ENCODE assay signal across 10 cellular contexts in genomic region chr7:157357129-157358040, GRCh38. TPM values are rescaled to one million over a fixed set of nuclear protein-coding genes. Genes with fewer than 3 reads are reported as not detected.
A peak's percentile ranks its signal among the peaks of the same experiment; 100 is the strongest.
DNase-seq lines count a peak whose midpoint lies in the region; ATAC-seq, FAIRE-seq and TF ChIP-seq lines count a peak whose summit lies in the region.
"Had no signal": no experiment of that assay in that cellular context is flagged by ENCODE, and none has a peak within 500 bp of the region (broad histone marks: within the 10 kb centered on the region; RNA-seq: fewer than 3 reads in every experiment).

No MANE protein-coding gene starts in this region.

- no peak overlapping the region for H3K4me3 ChIP-seq in kidney (ENCODE audit: low read length in 2 of 2)
- H3K4me3 ChIP-seq: left lung had no signal

- H3K9ac ChIP-seq in kidney (ENCODE audit: low read length in 2 of 2): no peak overlapping the region

- peak; percentile 48 to 61 for ATAC-seq in activated naive CD4-positive, alpha-beta T cell treated with anti-CD3 and anti-CD28 coated beads, Interleukin-2, amount 50 U/mL, for 72 hours
- peak; percentile 65 for ATAC-seq in HG02678 (IDR thresholded peaks at IDR 0.05; ENCODE audit: unreplicated experiment)
- peak; percentile 83 for ATAC-seq in stimulated activated naive CD8-positive, alpha-beta T cell treated with anti-CD3 and anti-CD28 coated beads, Interleukin-15, amount 100 ng/mL, for 72 hours
- ATAC-seq: left lung had no signal

- H3K36me3 ChIP-seq in kidney (ENCODE audit: control insufficient read depth in 1 of 2, insufficient read depth in 2 of 2, low read length in 2 of 2): peaks cover 4 to 8% of the 10 kb centered on the region in 2 donors

- peaks cover 67% of the 10 kb centered on the region for H3K4me1 Mint-ChIP-seq in stimulated activated naive CD8-positive, alpha-beta T cell treated with anti-CD3 and anti-CD28 coated beads, Interleukin-15, amount 100 ng/mL, for 72 hours

- no peak for FAIRE-seq in kidney (lab: Jason Lieb, UNC)

- H3K4me1 ChIP-seq in kidney (ENCODE audit: control insufficient read depth in 1 of 2, insufficient read depth in 1 of 2, low read depth in 1 of 2, low read length in 2 of 2): peaks cover 25% of the 10 kb centered on the region in 2 donors

- H3K9me3 ChIP-seq in kidney (ENCODE audit: control insufficient read depth in 1 of 2, low read length in 2 of 2): no peaks in the 10 kb centered on the region
- H3K9me3 ChIP-seq: left lung had no signal

- no peak for TF ChIP-seq CTCF in VCaP (conservative IDR thresholded peaks at IDR 0.05)
- TF ChIP-seq CTCF in kidney (IDR thresholded peaks at IDR 0.05; ENCODE audit: borderline replicate concordance, extremely low read depth, insufficient read depth): no peak

- peaks cover 0 to 6% of the 10 kb centered on the region in 2 donors for H3K36me3 Mint-ChIP-seq in activated naive CD4-positive, alpha-beta T cell treated with anti-CD3 and anti-CD28 coated beads, Interleukin-2, amount 50 U/mL, for 72 hours

- no peaks in the 10 kb centered on the region for H3K27me3 Mint-ChIP-seq in stimulated activated naive CD8-positive, alpha-beta T cell treated with anti-CD3 and anti-CD28 coated beads, Interleukin-15, amount 100 ng/mL, for 72 hours

- peak overlapping the region; percentile 74 for H3K27ac ChIP-seq in VCaP
- H3K27ac ChIP-seq in kidney (ENCODE audit: low read depth in 2 of 2, low read length in 2 of 2): peak overlapping the region in 1 of 2 donors; percentile 59

- H3K27ac Mint-ChIP-seq in activated naive CD4-positive, alpha-beta T cell treated with anti-CD3 and anti-CD28 coated beads, Interleukin-2, amount 50 U/mL, for 72 hours: peak overlapping the region; percentile 78 to 85
- H3K27ac Mint-ChIP-seq in stimulated activated naive CD8-positive, alpha-beta T cell treated with anti-CD3 and anti-CD28 coated beads, Interleukin-15, amount 100 ng/mL, for 72 hours: peak overlapping the region; percentile 91 to 94

- intact Hi-C loops in kidney (cut with DNase I): no loop called here

- no peak for DNase-seq in activated naive CD4-positive, alpha-beta T cell treated with anti-CD3 and anti-CD28 coated beads, Interleukin-2, amount 50 U/mL, for 72 hours (ENCODE audit: low spot score in 2 of 2)
- no peak for DNase-seq in activated naive CD4-positive, alpha-beta T cell (lab: John Stamatoyannopoulos, UW)
- DNase-seq in stimulated activated naive CD8-positive, alpha-beta T cell treated with anti-CD3 and anti-CD28 coated beads, Interleukin-15, amount 100 ng/mL, for 72 hours: no peak
- DNase-seq in kidney (no peak), retina (no peak), NCI-H69 (lab: John Stamatoyannopoulos, UW) (no peak)
- DNase-seq: left lung, NCI-H2081 treated with DMSO at 0.1 percent for 48 hours had no signal

- H3K4me3 Mint-ChIP-seq in stimulated activated naive CD8-positive, alpha-beta T cell treated with anti-CD3 and anti-CD28 coated beads, Interleukin-15, amount 100 ng/mL, for 72 hours: peak overlapping the region in 1 of 2 donors; percentile 28

- no peaks in the 10 kb centered on the region for H3K9me3 Mint-ChIP-seq in activated naive CD4-positive, alpha-beta T cell treated with anti-CD3 and anti-CD28 coated beads, Interleukin-2, amount 50 U/mL, for 72 hours
- H3K9me3 Mint-ChIP-seq in stimulated activated naive CD8-positive, alpha-beta T cell treated with anti-CD3 and anti-CD28 coated beads, Interleukin-15, amount 100 ng/mL, for 72 hours: no peaks in the 10 kb centered on the region

RNA-seq across cellular contexts. Expression of gene DNAJB6, which starts 20.6 kb away (rescaled TPM):
- 10 to 100 TPM; 71.7 to 74.9 TPM for total RNA-seq in activated naive CD4-positive, alpha-beta T cell treated with anti-CD3 and anti-CD28 coated beads, Interleukin-2, amount 50 U/mL, for 72 hours
- total RNA-seq in kidney: 74.5 TPM
- polyA plus RNA-seq in kidney (ENCODE audit: insufficient read depth, low read depth, low replicate concordance): 86.8 TPM
